ENCODE assay signal across 15 cellular contexts in the genomic region with DNA sequence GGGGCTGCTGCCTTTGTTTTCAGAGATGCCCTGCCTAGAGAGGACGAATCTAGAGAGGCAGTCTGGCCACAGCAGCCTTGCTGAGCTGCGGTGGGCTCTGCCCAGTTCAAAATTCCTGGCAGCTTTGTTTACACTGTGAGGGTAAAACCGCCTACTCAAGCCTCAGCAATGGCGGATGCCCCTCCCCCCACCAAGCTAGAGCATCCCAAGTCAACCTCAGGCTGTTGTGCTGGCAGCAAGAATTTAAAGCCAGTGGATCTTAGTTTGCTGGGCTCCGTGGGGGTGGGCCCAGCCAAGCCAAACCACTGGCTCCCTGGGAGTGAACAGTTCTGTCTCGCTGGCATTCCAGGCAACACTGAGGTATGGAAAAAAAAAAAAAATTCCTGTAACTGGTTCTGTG.
A peak's percentile ranks its signal among the peaks of the same experiment; 100 is the strongest.
DNase-seq lines count a peak whose midpoint lies in the region; ATAC-seq lines count a peak whose summit lies in the region.
"Had no signal": no experiment of that assay in that cellular context is flagged by ENCODE, and none has a peak within 500 bp of the region (broad histone marks: within the 10 kb centered on the region; RNA-seq: fewer than 3 reads in every experiment).

No MANE protein-coding gene starts in this region.

- H3K36me3 ChIP-seq in NT2/D1 (ENCODE audit: insufficient read depth, insufficient read length, low read length): no peaks in the 10 kb centered on the region
- no peaks in the 10 kb centered on the region for H3K36me3 ChIP-seq in iPS DF 6.9 (ENCODE audit: control insufficient read depth, insufficient read depth, low read length)

- DNase-seq in NT2/D1 (ENCODE audit: low read depth, low spot score) (peak; percentile 42), astrocyte of the hippocampus (ENCODE audit: low read depth, low spot score) (peak; percentile 15), iPS DF 6.9 (ENCODE audit: low read depth, low spot score) (peak; percentile 5), NCI-H1436 (lab: John Stamatoyannopoulos, UW) (no peak), DMS 273 treated with DMSO at 0.1 percent for 48 hours (lab: John Stamatoyannopoulos, UW) (no peak)
- no peak for DNase-seq in stimulated activated CD4-positive, alpha-beta T cell treated with anti-CD3 and anti-CD28 coated beads, Interleukin-4, amount 100 ng/mL, for 24 hours
- DNase-seq: AML-193, DMS79 treated with DMSO at 0.1 percent for 48 hours, MV-4-11, NCI-H187, NCI-H2107, NCI-H510A treated with DMSO at 0.1 percent for 48 hours, NCI-H82, PC-9 had no signal

- H3K4me1 ChIP-seq in NT2/D1 (ENCODE audit: insufficient read depth, insufficient read length) (no peaks in the 10 kb centered on the region), iPS DF 6.9 (ENCODE audit: control insufficient read depth, insufficient read depth, low read length) (peaks cover 2% of the 10 kb centered on the region)

- no peak overlapping the region for H3K9ac ChIP-seq in NT2/D1 (ENCODE audit: insufficient read length, low read depth)

- H3K4me3 ChIP-seq in NT2/D1 (ENCODE audit: insufficient read length, low read depth) (no peak overlapping the region), iPS DF 6.9 (ENCODE audit: low read length) (no peak overlapping the region)
- H3K4me3 ChIP-seq: PC-9 had no signal

- H3K9me3 ChIP-seq in NT2/D1 (ENCODE audit: insufficient read depth, low read length) (peaks cover 4% of the 10 kb centered on the region; the same call in 1 of the 2 replicates), iPS DF 6.9 (ENCODE audit: control insufficient read depth, insufficient read depth, low read length) (no peaks in the 10 kb centered on the region)

- no peak overlapping the region for H3K27ac ChIP-seq in iPS DF 6.9 (ENCODE audit: low read length)
- H3K27ac ChIP-seq: PC-9 had no signal

- ATAC-seq in HG03469 (IDR thresholded peaks at IDR 0.05; ENCODE audit: unreplicated experiment): no peak

- WGBS in iPS DF 6.9 (ENCODE audit: insufficient coverage, insufficient read length): no CpG with 5 or more reads among the region's 6 CpGs

- H3K27me3 ChIP-seq in NT2/D1 (ENCODE audit: insufficient read depth, insufficient read length): no peaks in the 10 kb centered on the region
- H3K27me3 ChIP-seq in iPS DF 6.9 (ENCODE audit: control insufficient read depth, insufficient read depth, low read length): no peaks in the 10 kb centered on the region

Comparison
In these comparisons a context has a peak if more than half of its experiments do, and no peak if none do; other contexts are left out.
1. DNase-seq: peak in NT2/D1 (single experiment), astrocyte of the hippocampus (single experiment) and iPS DF 6.9 (single experiment); none in NCI-H1436 (single experiment), DMS 273 treated with DMSO at 0.1 percent for 48 hours (single experiment) and stimulated activated CD4-positive, alpha-beta T cell treated with anti-CD3 and anti-CD28 coated beads, Interleukin-4, amount 100 ng/mL, for 24 hours (single experiment).